12 cellular contexts compared by ENCODE assay signal in genomic region chrX:13077168-13077567, GRCh38. TPM values are rescaled to one million over a fixed set of nuclear protein-coding genes. Genes with fewer than 3 reads are reported as not detected.
DNase-seq lines count a peak whose midpoint lies in the region; ATAC-seq lines count a peak whose summit lies in the region.
"Had no signal": no experiment of that assay in that cellular context is flagged by ENCODE, and none has a peak within 500 bp of the region (broad histone marks: within the 10 kb centered on the region; RNA-seq: fewer than 3 reads in every experiment).

No MANE protein-coding gene starts in this region.

- H3K4me1 Mint-ChIP-seq in T-cell: peaks cover 73 to 79% (median 75%) of the 10 kb centered on the region in 3 donors
- peaks cover 75% of the 10 kb centered on the region for H3K4me1 Mint-ChIP-seq in stimulated activated naive CD8-positive, alpha-beta T cell treated with anti-CD3 and anti-CD28 coated beads, Interleukin-15, amount 100 ng/mL, for 72 hours

- H3K27me3 Mint-ChIP-seq in T-cell: peaks cover 0 to 25% of the 10 kb centered on the region in 2 donors
- no peaks in the 10 kb centered on the region for H3K27me3 Mint-ChIP-seq in stimulated activated naive CD8-positive, alpha-beta T cell treated with anti-CD3 and anti-CD28 coated beads, Interleukin-15, amount 100 ng/mL, for 72 hours

- CTCF ChIA-PET in T-cell (lab: Charles Lee): interaction anchor here in 1 of 2 donors (0.6 to 1.1 kb wide), 2 partner anchors 26 to 104 kb away, joined by 3 to 4 read pairs; no protein-coding TSS in a partner anchor

- H3K27ac Mint-ChIP-seq in T-cell: peak overlapping the region; percentile 97 to 99
- H3K27ac Mint-ChIP-seq in stimulated activated naive CD8-positive, alpha-beta T cell treated with anti-CD3 and anti-CD28 coated beads, Interleukin-15, amount 100 ng/mL, for 72 hours: peak overlapping the region; percentile 93 to 96
- H3K27ac Mint-ChIP-seq: WTC11 had no signal

- H3K36me3 Mint-ChIP-seq in T-cell: no peaks in the 10 kb centered on the region
- H3K36me3 Mint-ChIP-seq: WTC11 had no signal

- POLR2A ChIA-PET in T-cell (lab: Charles Lee): interaction anchor here (0.7 to 1.1 kb wide), 6 partner anchors 9 to 156 kb away, joined by 3 to 7 read pairs (median 4); no protein-coding TSS in a partner anchor

- ATAC-seq in T-cell (replicated peaks in 1 of 4): peak in 1 of 4 experiments; percentile 22
- peak; percentile 64 for ATAC-seq in stimulated activated naive CD8-positive, alpha-beta T cell treated with anti-CD3 and anti-CD28 coated beads, Interleukin-15, amount 100 ng/mL, for 72 hours
- ATAC-seq in GM21390 (IDR thresholded peaks at IDR 0.05; ENCODE audit: unreplicated experiment): no peak
- ATAC-seq in HG03469 (IDR thresholded peaks at IDR 0.05; ENCODE audit: unreplicated experiment): no peak
- ATAC-seq: WTC11 had no signal

- no peaks in the 10 kb centered on the region for H3K9me3 Mint-ChIP-seq in T-cell
- H3K9me3 Mint-ChIP-seq in stimulated activated naive CD8-positive, alpha-beta T cell treated with anti-CD3 and anti-CD28 coated beads, Interleukin-15, amount 100 ng/mL, for 72 hours: no peaks in the 10 kb centered on the region
- H3K9me3 Mint-ChIP-seq: WTC11 had no signal

- H3K4me3 Mint-ChIP-seq in T-cell: peak overlapping the region in 1 of 3 donors; percentile 47
- peak overlapping the region; percentile 22 to 37 for H3K4me3 Mint-ChIP-seq in stimulated activated naive CD8-positive, alpha-beta T cell treated with anti-CD3 and anti-CD28 coated beads, Interleukin-15, amount 100 ng/mL, for 72 hours
- H3K4me3 Mint-ChIP-seq: WTC11 had no signal

- DNase-seq in SKM-1 treated with dmso at 0.1 percent for 144 hours (lab: John Stamatoyannopoulos, UW; ENCODE audit: unreplicated experiment) (peak; percentile 49), SKM-1 (lab: John Stamatoyannopoulos, UW; ENCODE audit: unreplicated experiment) (no peak), T-cell (peak in 1 of 34 experiments; percentile 35), dermis blood vessel endothelial cell (peak; percentile 59), NCI-H345 (lab: John Stamatoyannopoulos, UW) (no peak)
- DNase-seq in stimulated activated naive CD8-positive, alpha-beta T cell treated with anti-CD3 and anti-CD28 coated beads, Interleukin-15, amount 100 ng/mL, for 72 hours: peak in 1 of 2 donors; percentile 56
- DNase-seq: kidney glomerular epithelial cell, NCI-H187 treated with DMSO at 0.1 percent for 48 hours had no signal

RNA-seq across cellular contexts. Expression of gene FAM9C, which starts 32.7 kb away (rescaled TPM):
- not detected for total RNA-seq in T-cell
- total RNA-seq in dermis blood vessel endothelial cell: 0.05 TPM in 1 of 2 replicates, not detected in the other
- total RNA-seq: cerebellum had no signal

Comparison
In these comparisons a context has a peak if more than half of its experiments do, and no peak if none do; other contexts are left out.
1. DNase-seq: peak in SKM-1 treated with dmso at 0.1 percent for 144 hours (single experiment) and dermis blood vessel endothelial cell (single experiment); none in SKM-1 (single experiment) and NCI-H345 (single experiment).